ENCODE assay signal across 13 cellular contexts in genomic region chr17:48439875-48440505, GRCh38. TPM values are rescaled to one million over a fixed set of nuclear protein-coding genes. Genes with fewer than 3 reads are reported as not detected.
A peak's percentile ranks its signal among the peaks of the same experiment; 100 is the strongest.
DNase-seq lines count a peak whose midpoint lies in the region; ATAC-seq, FAIRE-seq and TF ChIP-seq lines count a peak whose summit lies in the region.
"Had no signal": no experiment of that assay in that cellular context is flagged by ENCODE, and none has a peak within 500 bp of the region (broad histone marks: within the 10 kb centered on the region; RNA-seq: fewer than 3 reads in every experiment).

No MANE protein-coding gene starts in this region.

- H3K36me3 ChIP-seq in endodermal cell (ENCODE audit: control insufficient read depth, insufficient read depth, low read length): no peaks in the 10 kb centered on the region

- H3K4me1 ChIP-seq in endodermal cell (ENCODE audit: control insufficient read depth, insufficient read depth, low read length): peaks cover 4% of the 10 kb centered on the region

- 89 to 92% methylated on average over 8 of the region's 8 CpGs for WGBS in endodermal cell (ENCODE audit: insufficient coverage in 1 of 2, insufficient read length in 1 of 2), 2 experiments

- DNase-seq in activated CD4-positive, CD25-positive, alpha-beta regulatory T cell treated with anti-CD3 and anti-CD28 coated beads, Interleukin-2, amount 50 U/mL, for 72 hours: no peak
- DNase-seq in T-helper 22 cell (ENCODE audit: low read depth) (peak; percentile 66), urothelium cell line (ENCODE audit: low spot score) (no peak), amniotic stem cell (lab: John Stamatoyannopoulos, UW) (no peak), endodermal cell (no peak)
- DNase-seq in central memory CD4-positive, alpha-beta T cell: peak; percentile 81
- peak; percentile 31 for DNase-seq in stimulated activated naive CD4-positive, alpha-beta T cell treated with Interleukin-2 at 50 U/mL for 16 hours (lab: John Stamatoyannopoulos, UW)
- DNase-seq: caudate nucleus, hippocampal formation, NCI-H1105 treated with DMSO at 0.1 percent for 48 hours, SW 1271 had no signal

- no peaks in the 10 kb centered on the region for H3K9me3 ChIP-seq in endodermal cell (ENCODE audit: control insufficient read depth, low read length)

- H3K4me3 Mint-ChIP-seq in endodermal cell: no peak overlapping the region

- no peak overlapping the region for H3K9ac ChIP-seq in endodermal cell (ENCODE audit: extremely low read depth, low read length, poor library complexity, severe bottlenecking)

- H3K4me1 Mint-ChIP-seq in endodermal cell: peaks cover 19% of the 10 kb centered on the region

- TF ChIP-seq CTCF in endodermal cell (conservative IDR thresholded peaks at IDR 0.05): no peak

- H3K9me3 Mint-ChIP-seq in endodermal cell: no peaks in the 10 kb centered on the region

- H3K27ac Mint-ChIP-seq in endodermal cell: no peak overlapping the region

- peaks cover 66% of the 10 kb centered on the region for H3K27me3 Mint-ChIP-seq in endodermal cell (ENCODE audit: insufficient read depth)

- no peak for FAIRE-seq in urothelium cell line (lab: Jason Lieb, UNC)

- H3K36me3 Mint-ChIP-seq in endodermal cell (ENCODE audit: low read depth): no peaks in the 10 kb centered on the region

- ATAC-seq in activated CD4-positive, CD25-positive, alpha-beta regulatory T cell treated with anti-CD3 and anti-CD28 coated beads, Interleukin-2, amount 50 U/mL, for 24 hours: peak; percentile 20 to 21

- H3K27me3 ChIP-seq in endodermal cell (ENCODE audit: control insufficient read depth, insufficient read depth, low read length, poor library complexity, severe bottlenecking): peaks cover 61% of the 10 kb centered on the region

- no peak overlapping the region for H3K27ac ChIP-seq in endodermal cell (ENCODE audit: low read depth, low read length)

- H3K4me3 ChIP-seq in endodermal cell (ENCODE audit: low read length): no peak overlapping the region

RNA-seq across cellular contexts. Expression of gene SKAP1, which starts 10.0 kb away (rescaled TPM):
- under 1 TPM; 0.31 to 0.53 TPM for total RNA-seq in endodermal cell
- polyA plus RNA-seq in endodermal cell (2013, experiment 1 of 2): not detected
- polyA plus RNA-seq in endodermal cell (2013, experiment 2 of 2): 0.66 TPM
- total RNA-seq: pulmonary artery endothelial cell had no signal

Comparison
In these comparisons a context has a peak if more than half of its experiments do, and no peak if none do; other contexts are left out.
1. DNase-seq: peak in T-helper 22 cell (single experiment), central memory CD4-positive, alpha-beta T cell (single experiment) and stimulated activated naive CD4-positive, alpha-beta T cell treated with Interleukin-2 at 50 U/mL for 16 hours (single experiment); none in activated CD4-positive, CD25-positive, alpha-beta regulatory T cell treated with anti-CD3 and anti-CD28 coated beads, Interleukin-2, amount 50 U/mL, for 72 hours (single experiment), urothelium cell line (single experiment), amniotic stem cell (single experiment) and endodermal cell (single experiment).